Comparison of ENCODE assay signal across 1 cellular context in genomic region chr6:154327313-154327712, GRCh38. TPM values are rescaled to one million over a fixed set of nuclear protein-coding genes. Genes with fewer than 3 reads are reported as not detected.
"Had no signal": no experiment of that assay in that cellular context is flagged by ENCODE, and none has a peak within 500 bp of the region (broad histone marks: within the 10 kb centered on the region; RNA-seq: fewer than 3 reads in every experiment).

No MANE protein-coding gene starts in this region.

RNA-seq across cellular contexts. Expression of gene IPCEF1, which starts 29.3 kb away (rescaled TPM):
- total RNA-seq: G401 had no signal
